ENCODE assay signal across 17 cellular contexts in the genomic region with DNA sequence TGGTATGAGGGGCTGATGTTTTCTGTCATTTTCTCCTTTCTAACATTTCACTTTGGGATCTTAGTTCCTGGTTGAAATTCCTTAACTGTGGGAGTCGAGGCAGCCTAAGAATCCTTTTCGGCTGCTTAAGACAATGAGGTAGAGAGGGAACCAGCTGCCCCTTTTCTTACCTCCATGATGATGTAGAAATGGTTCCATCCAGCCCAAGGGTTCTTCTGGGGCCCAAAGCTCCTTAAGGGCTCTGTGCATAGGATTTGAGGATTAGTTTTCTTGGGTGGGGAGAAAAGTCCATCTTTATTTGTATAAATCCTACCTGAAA. TPM values are rescaled to one million over a fixed set of nuclear protein-coding genes. Genes with fewer than 3 reads are reported as not detected.
DNase-seq lines count a peak whose midpoint lies in the region; ATAC-seq lines count a peak whose summit lies in the region.
"Had no signal": no experiment of that assay in that cellular context is flagged by ENCODE, and none has a peak within 500 bp of the region (broad histone marks: within the 10 kb centered on the region; RNA-seq: fewer than 3 reads in every experiment).

No MANE protein-coding gene starts in this region.

- H3K9me3 Mint-ChIP-seq in stimulated activated naive CD8-positive, alpha-beta T cell treated with anti-CD3 and anti-CD28 coated beads, Interleukin-15, Interleukin-2, amounts not matched to agents 100 ng/mL and 50 ng/mL, for 24 hours = peaks cover 6% of the 10 kb centered on the region
- H3K9me3 Mint-ChIP-seq in activated CD4-positive, alpha-beta memory T cell treated with anti-CD3 and anti-CD28 coated beads for 36 hours = no peaks in the 10 kb centered on the region
- H3K9me3 Mint-ChIP-seq in immature natural killer cell = no peaks in the 10 kb centered on the region
- H3K9me3 Mint-ChIP-seq: effector memory CD8-positive, alpha-beta T cell had no signal

- intact Hi-C loops in activated CD4-positive, alpha-beta memory T cell treated with anti-CD3 and anti-CD28 coated beads for 36 hours (cut with micrococcal nuclease) = no loop called here

- no peak for DNase-seq in stimulated activated naive CD8-positive, alpha-beta T cell treated with anti-CD3 and anti-CD28 coated beads, Interleukin-15, Interleukin-2, amounts not matched to agents 100 U/mL and 50 U/mL, for 24 hours
- DNase-seq in activated CD4-positive, alpha-beta memory T cell treated with anti-CD3 and anti-CD28 coated beads for 36 hours = no peak
- DNase-seq in immature natural killer cell (no peak), glomerular visceral epithelial cell (ENCODE audit: extremely low spot score) (no peak), anterior cingulate cortex (lab: John Stamatoyannopoulos, UW) (no peak), dedifferentiated amniotic fluid mesenchymal stem cell (ENCODE audit: extremely low spot score) (no peak)
- DNase-seq: activated gamma-delta T cell; central memory CD4-positive, alpha-beta T cell; effector memory CD8-positive, alpha-beta T cell; NCI-H1694 treated with DMSO at 0.1 percent for 48 hours; NCI-H446; SIG-M5; small intestine; stimulated activated naive CD4-positive, alpha-beta T cell; T-helper 9 cell had no signal

- H3K4me3 Mint-ChIP-seq in stimulated activated naive CD8-positive, alpha-beta T cell treated with anti-CD3 and anti-CD28 coated beads, Interleukin-15, Interleukin-2, amounts not matched to agents 100 ng/mL and 50 ng/mL, for 24 hours = no peak overlapping the region
- no peak overlapping the region for H3K4me3 Mint-ChIP-seq in activated CD4-positive, alpha-beta memory T cell treated with anti-CD3 and anti-CD28 coated beads for 36 hours
- no peak overlapping the region for H3K4me3 Mint-ChIP-seq in immature natural killer cell
- H3K4me3 Mint-ChIP-seq: effector memory CD8-positive, alpha-beta T cell had no signal

- H3K27me3 Mint-ChIP-seq in stimulated activated naive CD8-positive, alpha-beta T cell treated with anti-CD3 and anti-CD28 coated beads, Interleukin-15, Interleukin-2, amounts not matched to agents 100 ng/mL and 50 ng/mL, for 24 hours = no peaks in the 10 kb centered on the region
- no peaks in the 10 kb centered on the region for H3K27me3 Mint-ChIP-seq in activated CD4-positive, alpha-beta memory T cell treated with anti-CD3 and anti-CD28 coated beads for 36 hours
- H3K27me3 Mint-ChIP-seq in immature natural killer cell (ENCODE audit: low read depth in 3 of 3) = peaks cover 0 to 6% (median 5%) of the 10 kb centered on the region in 3 donors
- H3K27me3 Mint-ChIP-seq: effector memory CD8-positive, alpha-beta T cell had no signal

- POLR2A ChIA-PET in activated CD4-positive, alpha-beta memory T cell treated with anti-CD3 and anti-CD28 coated beads for 36 hours (lab: Charles Lee) = interaction anchor here (1.3 kb wide), 1 partner anchor 11 kb away, joined by 6 read pairs; no protein-coding TSS in a partner anchor

- peaks cover 46% of the 10 kb centered on the region for H3K4me1 Mint-ChIP-seq in stimulated activated naive CD8-positive, alpha-beta T cell treated with anti-CD3 and anti-CD28 coated beads, Interleukin-15, Interleukin-2, amounts not matched to agents 100 ng/mL and 50 ng/mL, for 24 hours (ENCODE audit: low read depth)
- peaks cover 45% of the 10 kb centered on the region for H3K4me1 Mint-ChIP-seq in activated CD4-positive, alpha-beta memory T cell treated with anti-CD3 and anti-CD28 coated beads for 36 hours (ENCODE audit: low read depth)
- H3K4me1 Mint-ChIP-seq in immature natural killer cell = peaks cover 38 to 49% of the 10 kb centered on the region in 2 donors

- CTCF ChIA-PET in activated CD4-positive, alpha-beta memory T cell treated with anti-CD3 and anti-CD28 coated beads for 36 hours (lab: Charles Lee) = interaction anchor here (3.6 kb wide), 1 partner anchor 11 kb away, joined by 28 read pairs; no protein-coding TSS in a partner anchor

- ATAC-seq in stimulated activated naive CD8-positive, alpha-beta T cell treated with anti-CD3 and anti-CD28 coated beads, Interleukin-15, Interleukin-2, amounts not matched to agents 100 U/mL and 50 U/mL, for 24 hours = no peak
- no peak for ATAC-seq in HG02763 (IDR thresholded peaks at IDR 0.05; ENCODE audit: unreplicated experiment)
- ATAC-seq: effector memory CD8-positive, alpha-beta T cell had no signal

- H3K27ac Mint-ChIP-seq in stimulated activated naive CD8-positive, alpha-beta T cell treated with anti-CD3 and anti-CD28 coated beads, Interleukin-15, Interleukin-2, amounts not matched to agents 100 ng/mL and 50 ng/mL, for 24 hours = peak overlapping the region; percentile 57
- H3K27ac Mint-ChIP-seq in activated CD4-positive, alpha-beta memory T cell treated with anti-CD3 and anti-CD28 coated beads for 36 hours = peak overlapping the region; percentile 77
- H3K27ac Mint-ChIP-seq in immature natural killer cell = peak overlapping the region in 4 of 6 donors; percentile 46 to 72 (median 50)

- H3K36me3 Mint-ChIP-seq in stimulated activated naive CD8-positive, alpha-beta T cell treated with anti-CD3 and anti-CD28 coated beads, Interleukin-15, Interleukin-2, amounts not matched to agents 100 ng/mL and 50 ng/mL, for 24 hours (ENCODE audit: low read depth) = peaks cover 30% of the 10 kb centered on the region
- peaks cover 7% of the 10 kb centered on the region for H3K36me3 Mint-ChIP-seq in activated CD4-positive, alpha-beta memory T cell treated with anti-CD3 and anti-CD28 coated beads for 36 hours
- peaks cover 4 to 8% (median 7%) of the 10 kb centered on the region in 3 donors for H3K36me3 Mint-ChIP-seq in immature natural killer cell

RNA-seq across cellular contexts. Expression of a gene that starts 33.5 kb away (rescaled TPM):
- 10 to 100 TPM; 32.2 to 32.3 TPM for total RNA-seq in activated CD4-positive, alpha-beta memory T cell treated with anti-CD3 and anti-CD28 coated beads for 36 hours
- 10 to 100 TPM in 2 of 3 donors, 1 to 10 TPM in 1; 8.7 to 22.0 (median 12.5) TPM for polyA plus RNA-seq in immature natural killer cell
